In genomic region chr2:8573234-8573941, GRCh38 we compare ENCODE assay signal across 1 cellular context.
A peak's percentile ranks its signal among the peaks of the same experiment; 100 is the strongest.
TF ChIP-seq lines count a peak whose summit lies in the region.

No MANE protein-coding gene starts in this region.

TF ChIP-seq in HepG2, 621 proteins besides CTCF, POLR2A, EP300 and RAD21 (continued from another document and continues in another):
- TF ChIP-seq GLMP (CRISPR knock-in tag; IDR thresholded peaks at IDR 0.05; ENCODE audit: borderline replicate concordance) (no peak), SALL1 (CRISPR knock-in tag; IDR thresholded peaks at IDR 0.05) (peak; percentile 52; the same call in 1 of the 2 replicates), CSRNP2 (CRISPR knock-in tag; conservative IDR thresholded peaks at IDR 0.05; ENCODE audit: low read depth) (no peak), ETV5 (CRISPR knock-in tag; IDR thresholded peaks at IDR 0.05; ENCODE audit: borderline replicate concordance) (no peak; the same call in 1 of the 2 replicates), HNF4G (IDR thresholded peaks at IDR 0.05; ENCODE audit: borderline replicate concordance, low read depth, low read length) (no peak), HNF4G (CRISPR knock-in tag; IDR thresholded peaks at IDR 0.05; ENCODE audit: borderline replicate concordance, low read depth) (no peak), MTF2 (CRISPR knock-in tag; IDR thresholded peaks at IDR 0.05; ENCODE audit: borderline replicate concordance) (peak; percentile 86; the same call in 1 of the 2 replicates), ZNF282 (IDR thresholded peaks at IDR 0.05; ENCODE audit: partially characterized antibody) (no peak), FOXP1 (IDR thresholded peaks at IDR 0.05) (no peak), FOXP1 (CRISPR knock-in tag; IDR thresholded peaks at IDR 0.05) (no peak), RNF2 (conservative IDR thresholded peaks at IDR 0.05; ENCODE audit: low read depth) (no peak; the same call in 1 of the 2 replicates), TBX3 (IDR thresholded peaks at IDR 0.05; ENCODE audit: borderline replicate concordance) (no peak), ZNF430 (CRISPR knock-in tag; IDR thresholded peaks at IDR 0.05) (no peak), SMAD3 (CRISPR knock-in tag; IDR thresholded peaks at IDR 0.05) (no peak), GATAD2A (CRISPR knock-in tag; IDR thresholded peaks at IDR 0.05) (no peak), NAIF1 (CRISPR knock-in tag; IDR thresholded peaks at IDR 0.05; ENCODE audit: borderline replicate concordance) (no peak), SOX6 (IDR thresholded peaks at IDR 0.05) (no peak), SOX6 (CRISPR knock-in tag; IDR thresholded peaks at IDR 0.05) (no peak), ZSCAN9 (CRISPR knock-in tag; IDR thresholded peaks at IDR 0.05; ENCODE audit: borderline replicate concordance) (no peak; the same call in 1 of the 2 replicates), GATAD1 (CRISPR knock-in tag; IDR thresholded peaks at IDR 0.05) (no peak), ZNF607 (CRISPR knock-in tag; IDR thresholded peaks at IDR 0.05; ENCODE audit: borderline replicate concordance) (peak; percentile 61; the same call in 1 of the 2 replicates), POGK (CRISPR knock-in tag; conservative IDR thresholded peaks at IDR 0.05) (peak; percentile 11; the same call in 1 of the 2 replicates), ZNF33B (CRISPR knock-in tag; IDR thresholded peaks at IDR 0.05) (peak; percentile 65; the same call in 1 of the 2 replicates), TSC22D2 (CRISPR knock-in tag; IDR thresholded peaks at IDR 0.05; ENCODE audit: borderline replicate concordance) (no peak), KDM6A (CRISPR knock-in tag; IDR thresholded peaks at IDR 0.05; ENCODE audit: low read depth) (no peak), FOXJ3 (CRISPR knock-in tag; IDR thresholded peaks at IDR 0.05; ENCODE audit: borderline replicate concordance) (no peak), ATF7-NPFF (CRISPR knock-in tag; IDR thresholded peaks at IDR 0.05; ENCODE audit: low read depth) (peak; percentile 37; the same call in 1 of the 2 replicates), ERF (CRISPR knock-in tag; IDR thresholded peaks at IDR 0.05) (peak; percentile 22; the same call in 1 of the 2 replicates), NRL (CRISPR knock-in tag; IDR thresholded peaks at IDR 0.05; ENCODE audit: borderline replicate concordance) (peak; percentile 53; the same call in 1 of the 2 replicates), YEATS2 (CRISPR knock-in tag; IDR thresholded peaks at IDR 0.05; ENCODE audit: borderline replicate concordance) (no peak), ZNF234 (CRISPR knock-in tag; conservative IDR thresholded peaks at IDR 0.05) (no peak), PLRG1 (conservative IDR thresholded peaks at IDR 0.05) (no peak), ETV6 (CRISPR knock-in tag; conservative IDR thresholded peaks at IDR 0.05) (no peak; the same call in none of the 2 replicates), SSRP1 (CRISPR knock-in tag; IDR thresholded peaks at IDR 0.05) (no peak), ZNF274 (CRISPR knock-in tag; IDR thresholded peaks at IDR 0.05) (peak; percentile 52; the same call in 1 of the 2 replicates), ZMYM4 (CRISPR knock-in tag; IDR thresholded peaks at IDR 0.05) (no peak)
- TF ChIP-seq, protein P1, sequence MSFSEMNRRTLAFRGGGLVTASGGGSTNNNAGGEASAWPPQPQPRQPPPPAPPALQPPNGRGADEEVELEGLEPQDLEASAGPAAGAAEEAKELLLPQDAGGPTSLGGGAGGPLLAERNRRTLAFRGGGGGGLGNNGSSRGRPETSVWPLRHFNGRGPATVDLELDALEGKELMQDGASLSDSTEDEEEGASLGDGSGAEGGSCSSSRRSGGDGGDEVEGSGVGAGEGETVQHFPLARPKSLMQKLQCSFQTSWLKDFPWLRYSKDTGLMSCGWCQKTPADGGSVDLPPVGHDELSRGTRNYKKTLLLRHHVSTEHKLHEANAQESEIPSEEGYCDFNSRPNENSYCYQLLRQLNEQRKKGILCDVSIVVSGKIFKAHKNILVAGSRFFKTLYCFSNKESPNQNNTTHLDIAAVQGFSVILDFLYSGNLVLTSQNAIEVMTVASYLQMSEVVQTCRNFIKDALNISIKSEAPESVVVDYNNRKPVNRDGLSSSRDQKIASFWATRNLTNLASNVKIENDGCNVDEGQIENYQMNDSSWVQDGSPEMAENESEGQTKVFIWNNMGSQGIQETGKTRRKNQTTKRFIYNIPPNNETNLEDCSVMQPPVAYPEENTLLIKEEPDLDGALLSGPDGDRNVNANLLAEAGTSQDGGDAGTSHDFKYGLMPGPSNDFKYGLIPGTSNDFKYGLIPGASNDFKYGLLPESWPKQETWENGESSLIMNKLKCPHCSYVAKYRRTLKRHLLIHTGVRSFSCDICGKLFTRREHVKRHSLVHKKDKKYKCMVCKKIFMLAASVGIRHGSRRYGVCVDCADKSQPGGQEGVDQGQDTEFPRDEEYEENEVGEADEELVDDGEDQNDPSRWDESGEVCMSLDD (CRISPR knock-in tag; IDR thresholded peaks at IDR 0.05; ENCODE audit: borderline replicate concordance) = no peak
- TF ChIP-seq, protein P2, sequence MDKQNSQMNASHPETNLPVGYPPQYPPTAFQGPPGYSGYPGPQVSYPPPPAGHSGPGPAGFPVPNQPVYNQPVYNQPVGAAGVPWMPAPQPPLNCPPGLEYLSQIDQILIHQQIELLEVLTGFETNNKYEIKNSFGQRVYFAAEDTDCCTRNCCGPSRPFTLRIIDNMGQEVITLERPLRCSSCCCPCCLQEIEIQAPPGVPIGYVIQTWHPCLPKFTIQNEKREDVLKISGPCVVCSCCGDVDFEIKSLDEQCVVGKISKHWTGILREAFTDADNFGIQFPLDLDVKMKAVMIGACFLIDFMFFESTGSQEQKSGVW (CRISPR knock-in tag; IDR thresholded peaks at IDR 0.05; ENCODE audit: borderline replicate concordance) = no peak
- TF ChIP-seq, protein P3, sequence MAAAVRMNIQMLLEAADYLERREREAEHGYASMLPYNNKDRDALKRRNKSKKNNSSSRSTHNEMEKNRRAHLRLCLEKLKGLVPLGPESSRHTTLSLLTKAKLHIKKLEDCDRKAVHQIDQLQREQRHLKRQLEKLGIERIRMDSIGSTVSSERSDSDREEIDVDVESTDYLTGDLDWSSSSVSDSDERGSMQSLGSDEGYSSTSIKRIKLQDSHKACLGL (CRISPR knock-in tag; IDR thresholded peaks at IDR 0.05) = no peak
- TF ChIP-seq, protein P4, sequence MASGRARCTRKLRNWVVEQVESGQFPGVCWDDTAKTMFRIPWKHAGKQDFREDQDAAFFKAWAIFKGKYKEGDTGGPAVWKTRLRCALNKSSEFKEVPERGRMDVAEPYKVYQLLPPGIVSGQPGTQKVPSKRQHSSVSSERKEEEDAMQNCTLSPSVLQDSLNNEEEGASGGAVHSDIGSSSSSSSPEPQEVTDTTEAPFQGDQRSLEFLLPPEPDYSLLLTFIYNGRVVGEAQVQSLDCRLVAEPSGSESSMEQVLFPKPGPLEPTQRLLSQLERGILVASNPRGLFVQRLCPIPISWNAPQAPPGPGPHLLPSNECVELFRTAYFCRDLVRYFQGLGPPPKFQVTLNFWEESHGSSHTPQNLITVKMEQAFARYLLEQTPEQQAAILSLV (CRISPR knock-in tag; IDR thresholded peaks at IDR 0.05; ENCODE audit: borderline replicate concordance) = no peak; the same call in none of the 2 replicates
- TF ChIP-seq, protein P5, sequence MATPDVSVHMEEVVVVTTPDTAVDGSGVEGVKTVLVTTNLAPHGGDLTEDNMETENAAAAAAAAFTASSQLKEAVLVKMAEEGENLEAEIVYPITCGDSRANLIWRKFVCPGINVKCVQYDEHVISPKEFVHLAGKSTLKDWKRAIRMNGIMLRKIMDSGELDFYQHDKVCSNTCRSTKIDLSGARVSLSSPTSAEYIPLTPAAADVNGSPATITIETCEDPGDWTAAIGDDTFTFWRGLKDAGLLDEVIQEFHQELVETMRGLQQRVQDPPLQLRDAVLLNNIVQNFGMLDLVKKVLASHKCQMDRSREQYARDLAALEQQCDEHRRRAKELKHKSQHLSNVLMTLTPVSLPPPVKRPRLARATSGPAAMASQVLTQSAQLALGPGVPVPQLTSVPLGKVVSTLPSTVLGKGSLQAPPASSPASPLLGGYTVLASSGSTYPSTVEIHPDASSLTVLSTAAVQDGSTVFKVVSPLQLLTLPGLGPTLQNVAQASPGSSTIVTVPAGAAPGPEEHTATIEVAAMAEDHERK (CRISPR knock-in tag; IDR thresholded peaks at IDR 0.05; ENCODE audit: low read depth) = no peak
- TF ChIP-seq, protein P6, sequence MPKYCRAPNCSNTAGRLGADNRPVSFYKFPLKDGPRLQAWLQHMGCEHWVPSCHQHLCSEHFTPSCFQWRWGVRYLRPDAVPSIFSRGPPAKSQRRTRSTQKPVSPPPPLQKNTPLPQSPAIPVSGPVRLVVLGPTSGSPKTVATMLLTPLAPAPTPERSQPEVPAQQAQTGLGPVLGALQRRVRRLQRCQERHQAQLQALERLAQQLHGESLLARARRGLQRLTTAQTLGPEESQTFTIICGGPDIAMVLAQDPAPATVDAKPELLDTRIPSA (CRISPR knock-in tag; IDR thresholded peaks at IDR 0.05; ENCODE audit: borderline replicate concordance) = no peak; the same call in 1 of the 2 replicates
- TF ChIP-seq, protein P7, sequence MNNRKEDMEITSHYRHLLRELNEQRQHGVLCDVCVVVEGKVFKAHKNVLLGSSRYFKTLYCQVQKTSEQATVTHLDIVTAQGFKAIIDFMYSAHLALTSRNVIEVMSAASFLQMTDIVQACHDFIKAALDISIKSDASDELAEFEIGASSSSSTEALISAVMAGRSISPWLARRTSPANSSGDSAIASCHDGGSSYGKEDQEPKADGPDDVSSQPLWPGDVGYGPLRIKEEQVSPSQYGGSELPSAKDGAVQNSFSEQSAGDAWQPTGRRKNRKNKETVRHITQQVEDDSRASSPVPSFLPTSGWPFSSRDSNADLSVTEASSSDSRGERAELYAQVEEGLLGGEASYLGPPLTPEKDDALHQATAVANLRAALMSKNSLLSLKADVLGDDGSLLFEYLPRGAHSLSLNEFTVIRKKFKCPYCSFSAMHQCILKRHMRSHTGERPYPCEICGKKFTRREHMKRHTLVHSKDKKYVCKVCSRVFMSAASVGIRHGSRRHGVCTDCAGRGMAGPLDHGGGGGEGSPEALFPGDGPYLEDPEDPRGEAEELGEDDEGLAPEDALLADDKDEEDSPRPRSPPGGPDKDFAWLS (CRISPR knock-in tag; IDR thresholded peaks at IDR 0.05; ENCODE audit: borderline replicate concordance) = peak; percentile 55; the same call in 1 of the 2 replicates
- TF ChIP-seq, protein P8, sequence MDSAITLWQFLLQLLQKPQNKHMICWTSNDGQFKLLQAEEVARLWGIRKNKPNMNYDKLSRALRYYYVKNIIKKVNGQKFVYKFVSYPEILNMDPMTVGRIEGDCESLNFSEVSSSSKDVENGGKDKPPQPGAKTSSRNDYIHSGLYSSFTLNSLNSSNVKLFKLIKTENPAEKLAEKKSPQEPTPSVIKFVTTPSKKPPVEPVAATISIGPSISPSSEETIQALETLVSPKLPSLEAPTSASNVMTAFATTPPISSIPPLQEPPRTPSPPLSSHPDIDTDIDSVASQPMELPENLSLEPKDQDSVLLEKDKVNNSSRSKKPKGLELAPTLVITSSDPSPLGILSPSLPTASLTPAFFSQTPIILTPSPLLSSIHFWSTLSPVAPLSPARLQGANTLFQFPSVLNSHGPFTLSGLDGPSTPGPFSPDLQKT (CRISPR knock-in tag; IDR thresholded peaks at IDR 0.05; ENCODE audit: borderline replicate concordance) = no peak
- TF ChIP-seq, protein P9, sequence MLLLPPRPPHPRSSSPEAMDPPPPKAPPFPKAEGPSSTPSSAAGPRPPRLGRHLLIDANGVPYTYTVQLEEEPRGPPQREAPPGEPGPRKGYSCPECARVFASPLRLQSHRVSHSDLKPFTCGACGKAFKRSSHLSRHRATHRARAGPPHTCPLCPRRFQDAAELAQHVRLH (CRISPR knock-in tag; IDR thresholded peaks at IDR 0.05; ENCODE audit: borderline replicate concordance, low read depth) = no peak
- TF ChIP-seq, protein P10, sequence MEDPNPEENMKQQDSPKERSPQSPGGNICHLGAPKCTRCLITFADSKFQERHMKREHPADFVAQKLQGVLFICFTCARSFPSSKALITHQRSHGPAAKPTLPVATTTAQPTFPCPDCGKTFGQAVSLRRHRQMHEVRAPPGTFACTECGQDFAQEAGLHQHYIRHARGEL (CRISPR knock-in tag; IDR thresholded peaks at IDR 0.05) = no peak
- TF ChIP-seq, protein P11, sequence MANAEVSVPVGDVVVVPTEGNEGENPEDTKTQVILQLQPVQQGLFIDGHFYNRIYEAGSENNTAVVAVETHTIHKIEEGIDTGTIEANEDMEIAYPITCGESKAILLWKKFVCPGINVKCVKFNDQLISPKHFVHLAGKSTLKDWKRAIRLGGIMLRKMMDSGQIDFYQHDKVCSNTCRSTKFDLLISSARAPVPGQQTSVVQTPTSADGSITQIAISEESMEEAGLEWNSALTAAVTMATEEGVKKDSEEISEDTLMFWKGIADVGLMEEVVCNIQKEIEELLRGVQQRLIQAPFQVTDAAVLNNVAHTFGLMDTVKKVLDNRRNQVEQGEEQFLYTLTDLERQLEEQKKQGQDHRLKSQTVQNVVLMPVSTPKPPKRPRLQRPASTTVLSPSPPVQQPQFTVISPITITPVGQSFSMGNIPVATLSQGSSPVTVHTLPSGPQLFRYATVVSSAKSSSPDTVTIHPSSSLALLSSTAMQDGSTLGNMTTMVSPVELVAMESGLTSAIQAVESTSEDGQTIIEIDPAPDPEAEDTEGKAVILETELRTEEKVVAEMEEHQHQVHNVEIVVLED (CRISPR knock-in tag; IDR thresholded peaks at IDR 0.05; ENCODE audit: borderline replicate concordance) = no peak; the same call in 1 of the 2 replicates
